In genomic region chr11:120331301-120331966, GRCh38 we compare ENCODE assay signal across 11 cellular contexts. TPM values are rescaled to one million over a fixed set of nuclear protein-coding genes. Genes with fewer than 3 reads are reported as not detected.
DNase-seq lines count a peak whose midpoint lies in the region; ATAC-seq and TF ChIP-seq lines count a peak whose summit lies in the region.
"Had no signal": no experiment of that assay in that cellular context is flagged by ENCODE, and none has a peak within 500 bp of the region (broad histone marks: within the 10 kb centered on the region; RNA-seq: fewer than 3 reads in every experiment).

No MANE protein-coding gene starts in this region.

- H3K9me3 Mint-ChIP-seq in naive thymus-derived CD8-positive, alpha-beta T cell: no peaks in the 10 kb centered on the region
- H3K9me3 Mint-ChIP-seq: activated naive CD4-positive, alpha-beta T cell treated with anti-CD3 and anti-CD28 coated beads, Interleukin-2, amount 50 U/mL, for 72 hours had no signal

- peak overlapping the region; percentile 49 for H3K4me2 ChIP-seq in osteoblast (ENCODE audit: insufficient read depth, low read length)

- H3K36me3 ChIP-seq in esophagus muscularis mucosa (peaks cover 0 to 20% (median 10%) of the 10 kb centered on the region in 4 donors), osteoblast (ENCODE audit: insufficient read depth, low read length) (peaks cover 12% of the 10 kb centered on the region)

- H3K27me3 Mint-ChIP-seq in naive thymus-derived CD8-positive, alpha-beta T cell: peaks cover 28 to 74% (median 55%) of the 10 kb centered on the region in 5 donors

- H4K20me1 ChIP-seq in osteoblast (ENCODE audit: insufficient read depth, low read length): no peaks in the 10 kb centered on the region

- POLR2A ChIA-PET in naive thymus-derived CD8-positive, alpha-beta T cell (lab: Charles Lee): no interaction called here

- H3K79me2 ChIP-seq in osteoblast (ENCODE audit: insufficient read depth, low read length): peaks cover 22% of the 10 kb centered on the region

- intact Hi-C loops in esophagus muscularis mucosa (cut with DNase I): no loop called here

- H3K27ac ChIP-seq in esophagus muscularis mucosa (replicated peaks in 1 of 4): peak overlapping the region; percentile 37 to 100 (median 99)
- H3K27ac ChIP-seq in osteoblast (ENCODE audit: low read depth, low read length): peak overlapping the region; percentile 81

- H3K27me3 ChIP-seq in esophagus muscularis mucosa (no peaks in the 10 kb centered on the region), osteoblast (ENCODE audit: insufficient read depth, low read length) (no peaks in the 10 kb centered on the region)

- peaks cover 9 to 20% (median 16%) of the 10 kb centered on the region in 4 donors for H3K4me1 Mint-ChIP-seq in naive thymus-derived CD8-positive, alpha-beta T cell

- peaks cover 48 to 62% (median 54%) of the 10 kb centered on the region in 4 donors for H3K4me1 ChIP-seq in esophagus muscularis mucosa
- peaks cover 61% of the 10 kb centered on the region for H3K4me1 ChIP-seq in osteoblast (ENCODE audit: insufficient read depth, low read length)

- H3K4me3 ChIP-seq in esophagus muscularis mucosa (no peak overlapping the region), osteoblast (ENCODE audit: insufficient read depth, low read length) (no peak overlapping the region)

- DNase-seq in Daoy (ENCODE audit: low read depth) (peak; percentile 81), RPMI7951 (ENCODE audit: low read depth) (peak; percentile 92), esophagus muscularis mucosa (ENCODE audit: extremely low spot score) (no peak), osteoblast (ENCODE audit: insufficient read length, low spot score, missing footprints) (peak; percentile 94), NCI-H2081 treated with DMSO at 0.1 percent for 48 hours (lab: John Stamatoyannopoulos, UW) (no peak), MV-4-11 (lab: John Stamatoyannopoulos, UW) (no peak)
- DNase-seq in naive thymus-derived CD8-positive, alpha-beta T cell: no peak
- DNase-seq: hypothalamus, NCI-H187 treated with DMSO at 0.1 percent for 48 hours had no signal

- no peak overlapping the region for H3K4me3 Mint-ChIP-seq in naive thymus-derived CD8-positive, alpha-beta T cell

- TF ChIP-seq EP300 in esophagus muscularis mucosa (IDR thresholded peaks at IDR 0.05): no peak

- no peak overlapping the region for H3K27ac Mint-ChIP-seq in naive thymus-derived CD8-positive, alpha-beta T cell
- H3K27ac Mint-ChIP-seq: activated naive CD4-positive, alpha-beta T cell treated with anti-CD3 and anti-CD28 coated beads, Interleukin-2, amount 50 U/mL, for 72 hours had no signal

- no peak for TF ChIP-seq CTCF in esophagus muscularis mucosa (IDR thresholded peaks at IDR 0.05)
- no peak for TF ChIP-seq CTCF in osteoblast (IDR thresholded peaks at IDR 0.05; ENCODE audit: extremely low read depth, low read depth, low read length)

- no peak for TF ChIP-seq POLR2A in esophagus muscularis mucosa (IDR thresholded peaks at IDR 0.05; ENCODE audit: low read depth)

- H2AFZ ChIP-seq in osteoblast (ENCODE audit: low read length): no peak overlapping the region

- H3K36me3 Mint-ChIP-seq in naive thymus-derived CD8-positive, alpha-beta T cell: no peaks in the 10 kb centered on the region
- H3K36me3 Mint-ChIP-seq: activated naive CD4-positive, alpha-beta T cell treated with anti-CD3 and anti-CD28 coated beads, Interleukin-2, amount 50 U/mL, for 72 hours had no signal

- ATAC-seq in HG02840 (IDR thresholded peaks at IDR 0.05; ENCODE audit: low FRiP score, unreplicated experiment): no peak
- no peak for ATAC-seq in naive thymus-derived CD8-positive, alpha-beta T cell
- ATAC-seq: activated naive CD4-positive, alpha-beta T cell treated with anti-CD3 and anti-CD28 coated beads, Interleukin-2, amount 50 U/mL, for 72 hours had no signal

- WGBS in esophagus muscularis mucosa: 57% methylated on average over 2 of the region's 2 CpGs

- H3K9me3 ChIP-seq in esophagus muscularis mucosa (no peaks in the 10 kb centered on the region), osteoblast (ENCODE audit: low read depth, low read length) (no peaks in the 10 kb centered on the region)

RNA-seq across cellular contexts. Expression of gene ARHGEF12, which starts 4.8 kb away (rescaled TPM):
- 20.4 and 20.8 TPM in 2 replicates for total RNA-seq in Daoy (2014; rRNA removed; shearing (Covaris generic))
- total RNA-seq in RPMI7951 (2014; rRNA removed; shearing (Covaris generic)): 42.0 and 46.4 TPM in 2 replicates
- total RNA-seq in esophagus muscularis mucosa (100 to 1,000 TPM in 3 of 4 donors, 10 to 100 TPM in 1; 89.1 to 118 (median 106) TPM), osteoblast (118 and 134 TPM in 2 replicates)
- 1 to 10 TPM; 4.6 to 5.4 TPM for total RNA-seq in naive thymus-derived CD8-positive, alpha-beta T cell
- 1 to 10 TPM in 1 of 3 donors, under 1 TPM in 2; 0.76 to 1.4 (median 0.90) TPM for polyA plus RNA-seq in naive thymus-derived CD8-positive, alpha-beta T cell

RNA-seq across cellular contexts. Expression of gene TLCD5, which starts 6.3 kb away (rescaled TPM):
- 5.7 and 11.4 TPM in 2 replicates for total RNA-seq in Daoy (2014; rRNA removed; shearing (Covaris generic))
- total RNA-seq in RPMI7951 (2014; rRNA removed; shearing (Covaris generic)): 3.4 and 4.9 TPM in 2 replicates
- total RNA-seq in esophagus muscularis mucosa (1 to 10 TPM; 3.7 to 6.3 (median 4.4) TPM), osteoblast (11.5 and 11.9 TPM in 2 replicates)
- total RNA-seq in naive thymus-derived CD8-positive, alpha-beta T cell: under 1 TPM in 1 of 2 experiments, not detected in 1; 0.80 TPM
- polyA plus RNA-seq in naive thymus-derived CD8-positive, alpha-beta T cell: not detected

Comparison
In these comparisons a context has a peak if more than half of its experiments do, and no peak if none do; other contexts are left out.
1. DNase-seq: peak in Daoy (single experiment), RPMI7951 (single experiment) and osteoblast (single experiment); none in esophagus muscularis mucosa (single experiment), NCI-H2081 treated with DMSO at 0.1 percent for 48 hours (single experiment), naive thymus-derived CD8-positive, alpha-beta T cell (0 of 10) and MV-4-11 (single experiment).